16 cellular contexts compared by ENCODE assay signal in genomic region chr22:30014244-30014643, GRCh38.
"Had no signal": no experiment of that assay in that cellular context is flagged by ENCODE, and none has a peak within 500 bp of the region (broad histone marks: within the 10 kb centered on the region; RNA-seq: fewer than 3 reads in every experiment).

No MANE protein-coding gene starts in this region.

- DNase-seq: activated CD4-positive, alpha-beta T cell treated with anti-CD3 and anti-CD28 coated beads, Interleukin-2, amount 50 U/mL, for 1 hour; activated CD8-positive, alpha-beta memory T cell treated with anti-CD3 and anti-CD28 coated beads for 24 hours; activated naive CD4-positive, alpha-beta T cell treated with Interleukin-2 at 50 U/mL for 16 hours; heart right ventricle; midbrain; naive B cell; stimulated activated CD4-positive, alpha-beta T cell treated with anti-CD3 and anti-CD28 coated beads, Interleukin-2, amount 100 ng/mL, for 24 hours had no signal

- H3K27me3 Mint-ChIP-seq: activated T-helper 17 cell treated with anti-CD3 and anti-CD28 coated beads, Interleukin-2, amount 50 U/mL, for 72 hours; naive B cell had no signal

- H3K9me3 ChIP-seq: ascending aorta, gastroesophageal sphincter, heart right ventricle, thoracic aorta had no signal

- FAIRE-seq: bronchial epithelial cell, urothelium cell line had no signal

- H3K4me1 Mint-ChIP-seq: activated T-helper 17 cell treated with anti-CD3 and anti-CD28 coated beads, Interleukin-2, amount 50 U/mL, for 72 hours; naive B cell had no signal

- H3K9ac ChIP-seq: parathyroid adenoma had no signal

- H2AFZ ChIP-seq: parathyroid adenoma had no signal

- H3K9me3 Mint-ChIP-seq: activated T-helper 17 cell treated with anti-CD3 and anti-CD28 coated beads, Interleukin-2, amount 50 U/mL, for 72 hours; naive B cell had no signal

- ATAC-seq: activated CD4-positive, CD25-positive, alpha-beta regulatory T cell treated with anti-CD3 and anti-CD28 coated beads, Interleukin-2, amount 50 U/mL, for 24 hours; activated T-helper 17 cell treated with anti-CD3 and anti-CD28 coated beads, Interleukin-2, amount 50 U/mL, for 72 hours; gastroesophageal sphincter; heart right ventricle had no signal

- H3K4me1 ChIP-seq: ascending aorta, gastroesophageal sphincter, heart right ventricle, parathyroid adenoma had no signal

- H3K27ac ChIP-seq: ascending aorta, gastroesophageal sphincter, heart right ventricle, parathyroid adenoma, thoracic aorta had no signal

- H3K4me3 ChIP-seq: ascending aorta, gastroesophageal sphincter, heart right ventricle, lung, thoracic aorta had no signal

- H3K4me3 Mint-ChIP-seq: activated T-helper 17 cell treated with anti-CD3 and anti-CD28 coated beads, Interleukin-2, amount 50 U/mL, for 72 hours; naive B cell had no signal

- H3K27me3 ChIP-seq: ascending aorta, gastroesophageal sphincter, heart right ventricle had no signal

- H3K79me2 ChIP-seq: parathyroid adenoma had no signal
